In genomic region chr20:19886666-19887288, GRCh38 we compare ENCODE assay signal across 10 cellular contexts.
DNase-seq lines count a peak whose midpoint lies in the region; ATAC-seq and TF ChIP-seq lines count a peak whose summit lies in the region.
"Had no signal": no experiment of that assay in that cellular context is flagged by ENCODE, and none has a peak within 500 bp of the region (broad histone marks: within the 10 kb centered on the region; RNA-seq: fewer than 3 reads in every experiment).

No MANE protein-coding gene starts in this region.

- ATAC-seq in heart left ventricle: no peak
- no peak for ATAC-seq in aorta (ENCODE audit: low FRiP score)
- ATAC-seq in GM19328 (IDR thresholded peaks at IDR 0.05; ENCODE audit: unreplicated experiment): no peak
- no peak for ATAC-seq in HG02610 (IDR thresholded peaks at IDR 0.05; ENCODE audit: unreplicated experiment)

- H3K4me3 ChIP-seq in heart left ventricle: peak overlapping the region in 11 of 12 donors; percentile 32 to 61 (median 53)
- no peak overlapping the region for H3K4me3 ChIP-seq in endodermal cell (ENCODE audit: low read length)
- H3K4me3 ChIP-seq in aorta (ENCODE audit: low read length in 2 of 2): no peak overlapping the region

- intact Hi-C loops in heart left ventricle (cut with DNase I): loop anchor here (2.0 to 10.0 kb wide), 17 partner anchors 39 to 198 kb away; no protein-coding TSS in a partner anchor
- intact Hi-C loops in cardiac septum (cut with DNase I): loop anchor here (5.0 kb wide), 3 partner anchors 69 to 111 kb away; no protein-coding TSS in a partner anchor
- intact Hi-C loops in aorta (cut with DNase I): loop anchor here (5.0 kb wide), 3 partner anchors 86 to 106 kb away; no protein-coding TSS in a partner anchor

- DNase-seq in heart left ventricle (no peak), cardiac septum (ENCODE audit: low spot score) (no peak), endodermal cell (peak; percentile 49), midbrain (lab: John Stamatoyannopoulos, UW) (peak; percentile 25), aorta (no peak), COLO668 (lab: John Stamatoyannopoulos, UW; ENCODE audit: unreplicated experiment) (no peak)
- DNase-seq: activated CD4-positive, alpha-beta T cell treated with anti-CD3 and anti-CD28 coated beads, Interleukin-2, amount 50 U/mL, for 4 hours; NCI-H526 treated with DMSO at 0.1 percent for 48 hours had no signal

- 47 to 58% (median 54%) methylated on average over 8 of the region's 8 CpGs for whole genome bisulfite sequencing in heart left ventricle, 4 donors
- 85 to 100% methylated on average over 4 to 8 of the region's 8 CpGs for WGBS in endodermal cell (ENCODE audit: insufficient coverage in 1 of 2, insufficient read length in 1 of 2), 2 experiments
- 55% methylated on average over 8 of the region's 8 CpGs for WGBS in aorta, 2 donors

- peak in 4 of 12 donors; percentile 21 to 41 (median 31) for TF ChIP-seq CTCF in heart left ventricle (IDR thresholded peaks at IDR 0.05)
- peak; percentile 52 for TF ChIP-seq CTCF in endodermal cell (conservative IDR thresholded peaks at IDR 0.05)

- TF ChIP-seq POLR2A in heart left ventricle (IDR thresholded peaks at IDR 0.05): no peak

- peaks cover 6 to 77% (median 62%) of the 10 kb centered on the region in 12 donors for H3K4me1 ChIP-seq in heart left ventricle
- H3K4me1 ChIP-seq in endodermal cell (ENCODE audit: control insufficient read depth, insufficient read depth, low read length): no peaks in the 10 kb centered on the region
- peaks cover 0 to 11% of the 10 kb centered on the region in 2 donors for H3K4me1 ChIP-seq in aorta (ENCODE audit: control insufficient read depth in 1 of 2, insufficient read depth in 2 of 2, low read length in 2 of 2)

- H3K27ac Mint-ChIP-seq in endodermal cell: peak overlapping the region; percentile 28

- peaks cover 9% of the 10 kb centered on the region for H3K4me1 Mint-ChIP-seq in endodermal cell

- H3K36me3 Mint-ChIP-seq in endodermal cell (ENCODE audit: low read depth): no peaks in the 10 kb centered on the region

- peak overlapping the region; percentile 71 to 97 (median 89) for H3K27ac ChIP-seq in heart left ventricle
- H3K27ac ChIP-seq in endodermal cell (ENCODE audit: low read depth, low read length): no peak overlapping the region
- peak overlapping the region; percentile 44 to 73 for H3K27ac ChIP-seq in aorta (ENCODE audit: low read depth in 1 of 2, low read length in 2 of 2)

- H3K9me3 Mint-ChIP-seq in endodermal cell: no peaks in the 10 kb centered on the region

- H3K9me3 ChIP-seq in heart left ventricle (peaks cover 0 to 6% (median 0%) of the 10 kb centered on the region in 12 donors), endodermal cell (ENCODE audit: control insufficient read depth, low read length) (no peaks in the 10 kb centered on the region), aorta (ENCODE audit: control insufficient read depth, low read length) (no peaks in the 10 kb centered on the region)

- no peaks in the 10 kb centered on the region for H3K27me3 Mint-ChIP-seq in endodermal cell (ENCODE audit: insufficient read depth)

- H3K4me3 Mint-ChIP-seq in endodermal cell: no peak overlapping the region

- no peak overlapping the region for H3K9ac ChIP-seq in endodermal cell (ENCODE audit: extremely low read depth, low read length, poor library complexity, severe bottlenecking)

- no peaks in the 10 kb centered on the region for H3K27me3 ChIP-seq in heart left ventricle
- no peaks in the 10 kb centered on the region for H3K27me3 ChIP-seq in endodermal cell (ENCODE audit: control insufficient read depth, insufficient read depth, low read length, poor library complexity, severe bottlenecking)
- no peaks in the 10 kb centered on the region for H3K27me3 ChIP-seq in aorta (ENCODE audit: control insufficient read depth in 1 of 2, insufficient read depth in 2 of 2, low read length in 1 of 2)

- peaks cover 0 to 29% (median 2%) of the 10 kb centered on the region in 9 donors for H3K36me3 ChIP-seq in heart left ventricle
- H3K36me3 ChIP-seq in endodermal cell (ENCODE audit: control insufficient read depth, insufficient read depth, low read length): peaks cover 5% of the 10 kb centered on the region
- no peaks in the 10 kb centered on the region for H3K36me3 ChIP-seq in aorta (ENCODE audit: control insufficient read depth in 1 of 2, insufficient read depth in 2 of 2, low read length in 1 of 2)

Comparison
In these comparisons a context has a peak if more than half of its experiments do, and no peak if none do; other contexts are left out.
1. DNase-seq: peak in endodermal cell (single experiment) and midbrain (single experiment); none in heart left ventricle (0 of 5), cardiac septum (single experiment), aorta (0 of 2) and COLO668 (single experiment).
2. H3K4me3 ChIP-seq: peak in heart left ventricle (11 of 12); none in endodermal cell (single experiment) and aorta (0 of 2).